ENCODE assay signal across 1 cellular context in genomic region chr4:22739933-22740332, GRCh38.
TF ChIP-seq lines count a peak whose summit lies in the region.

No MANE protein-coding gene starts in this region.

TF ChIP-seq in HepG2, 621 proteins besides CTCF, POLR2A, EP300 and RAD21 (continued from another document):
- TF ChIP-seq ZNF7 (CRISPR knock-in tag; IDR thresholded peaks at IDR 0.05) (no peak), ZSCAN20 (CRISPR knock-in tag; IDR thresholded peaks at IDR 0.05; ENCODE audit: borderline replicate concordance) (no peak), ZBTB46 (CRISPR knock-in tag; IDR thresholded peaks at IDR 0.05; ENCODE audit: borderline replicate concordance) (no peak), ZFX (CRISPR knock-in tag; IDR thresholded peaks at IDR 0.05; ENCODE audit: low read depth) (no peak), SNRNP70 (IDR thresholded peaks at IDR 0.05; ENCODE audit: low read depth, low read length) (no peak), ZNF251 (CRISPR knock-in tag; IDR thresholded peaks at IDR 0.05) (no peak), NFKBIZ (CRISPR knock-in tag; IDR thresholded peaks at IDR 0.05) (no peak), MTA1 (CRISPR knock-in tag; IDR thresholded peaks at IDR 0.05; ENCODE audit: borderline replicate concordance) (no peak), ZNF703 (CRISPR knock-in tag; IDR thresholded peaks at IDR 0.05; ENCODE audit: borderline replicate concordance) (no peak)
